ENCODE assay signal across 9 cellular contexts in the genomic region with DNA sequence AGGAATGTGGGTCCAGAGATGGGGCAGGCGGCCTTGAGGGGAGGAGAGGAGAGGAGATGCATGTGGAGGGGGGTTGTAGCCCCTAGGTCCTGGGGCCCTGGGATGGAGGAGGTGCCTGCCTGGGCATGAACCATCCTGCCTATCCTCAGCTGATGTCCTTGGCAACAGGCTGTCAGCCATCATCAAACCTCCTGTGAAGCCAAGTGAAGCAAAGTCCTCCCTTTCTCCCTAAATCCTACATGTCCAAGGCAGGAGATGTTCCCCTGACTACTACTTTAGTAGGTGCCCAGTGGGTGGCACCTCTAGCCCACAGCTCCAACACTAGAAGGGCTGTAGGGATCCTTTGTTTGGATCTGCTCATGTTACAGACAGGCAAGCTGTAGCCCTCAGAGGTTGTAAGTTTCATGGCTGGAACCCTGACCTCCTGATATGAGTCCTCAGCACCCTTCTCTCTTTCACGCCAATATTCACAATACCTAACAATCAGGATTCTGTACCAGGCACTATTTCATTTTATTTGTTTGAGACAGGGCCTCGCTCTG.
DNase-seq lines count a peak whose midpoint lies in the region; ATAC-seq, FAIRE-seq and TF ChIP-seq lines count a peak whose summit lies in the region.
"Had no signal": no experiment of that assay in that cellular context is flagged by ENCODE, and none has a peak within 500 bp of the region (broad histone marks: within the 10 kb centered on the region; RNA-seq: fewer than 3 reads in every experiment).

No MANE protein-coding gene starts in this region.

- no peak overlapping the region for H3K27ac Mint-ChIP-seq in Caco-2 (ENCODE audit: unreplicated experiment)

- no peaks in the 10 kb centered on the region for H3K27me3 ChIP-seq in Caco-2 (replicated peaks; ENCODE audit: control insufficient read depth, insufficient read depth, low read length)
- H3K27me3 ChIP-seq: upper lobe of left lung had no signal

- H3K9me3 Mint-ChIP-seq in Caco-2 (ENCODE audit: unreplicated experiment): no peaks in the 10 kb centered on the region

- H3K36me3 Mint-ChIP-seq in Caco-2 (ENCODE audit: insufficient read depth, unreplicated experiment): no peaks in the 10 kb centered on the region

- DNase-seq in D721Med (ENCODE audit: insufficient read length, low spot score) (no peak), LHCN-M2 (ENCODE audit: low read depth) (peak; percentile 80), astrocyte of the cerebellum (ENCODE audit: low read depth) (peak; percentile 39), left colon (no peak), NCI-H774 (lab: John Stamatoyannopoulos, UW) (no peak), Caco-2 (no peak)
- DNase-seq in NK-92 treated with Interleukin-12 subunit alpha and Interleukin-12 subunit beta, amount 100 ng/mL, for 24 hours (lab: John Stamatoyannopoulos, UW): no peak

- peaks cover 3% of the 10 kb centered on the region for H3K27me3 Mint-ChIP-seq in Caco-2 (ENCODE audit: insufficient read depth, unreplicated experiment)

- H3K36me3 ChIP-seq in Caco-2 (ENCODE audit: control insufficient read depth, insufficient read depth, low read length): no peaks in the 10 kb centered on the region
- H3K36me3 ChIP-seq: upper lobe of left lung had no signal

- ATAC-seq in left colon: peak; percentile 30
- no peak for ATAC-seq in HG03097 (IDR thresholded peaks at IDR 0.05; ENCODE audit: low FRiP score, unreplicated experiment)

- H3K4me3 ChIP-seq in astrocyte of the cerebellum (ENCODE audit: low read depth, low read length) (no peak overlapping the region), Caco-2 (ENCODE audit: low read depth, low read length) (no peak overlapping the region)
- H3K4me3 ChIP-seq: upper lobe of left lung had no signal

- no peaks in the 10 kb centered on the region for H3K4me1 ChIP-seq in Caco-2

- H3K9me3 ChIP-seq in Caco-2: no peaks in the 10 kb centered on the region
- H3K9me3 ChIP-seq: upper lobe of left lung had no signal

- FAIRE-seq in D721Med (lab: Jason Lieb, UNC): no peak

- no TSS peak for BruUV-seq in Caco-2 (replicated peaks; lab: Mats Ljungman, UMichigan)

- no peaks in the 10 kb centered on the region for H3K4me1 Mint-ChIP-seq in Caco-2 (ENCODE audit: low read depth, unreplicated experiment)

- POLR2A ChIA-PET in Caco-2 (lab: Charles Lee): no interaction called here

- in situ Hi-C loops in astrocyte of the cerebellum (cut with HindIII; ENCODE audit: low sequenced_read_pairs): no loop called here

- TF ChIP-seq CTCF in D721Med (IDR thresholded peaks at IDR 0.05; ENCODE audit: insufficient read depth, missing control alignments) (peak; percentile 35), astrocyte of the cerebellum (IDR thresholded peaks at IDR 0.05; ENCODE audit: low read depth, low read length, missing control alignments) (peak; percentile 44), Caco-2 (IDR thresholded peaks at IDR 0.05; ENCODE audit: insufficient read depth in 1 of 2, low read depth in 1 of 2, low read length in 1 of 2, severe bottlenecking in 1 of 2, unreplicated experiment in 1 of 2) (peak in 1 of 2 experiments; percentile 15)

- CTCF ChIA-PET in Caco-2 (lab: Charles Lee): interaction anchor here (0.6 to 2.0 kb wide), 2 partner anchors 284 to 697 kb away, joined by 3 to 9 read pairs; no protein-coding TSS in a partner anchor

- intact Hi-C loops in left colon (cut with DNase I, micrococcal nuclease) (loop anchor here in 1 of 2 donors (5.0 kb wide), 1 partner anchor 289 kb away; no protein-coding TSS in a partner anchor), Caco-2 (cut with micrococcal nuclease; ENCODE audit: unreplicated experiment) (loop anchor here (5.0 kb wide), 1 partner anchor 344 kb away; no protein-coding TSS in a partner anchor)

- H3K4me3 Mint-ChIP-seq in Caco-2 (ENCODE audit: unreplicated experiment): no peak overlapping the region

Comparison
In these comparisons a context has a peak if more than half of its experiments do, and no peak if none do; other contexts are left out.
1. DNase-seq: peak in LHCN-M2 (single experiment) and astrocyte of the cerebellum (single experiment); none in D721Med (single experiment), left colon (0 of 2), NCI-H774 (single experiment), Caco-2 (0 of 2) and NK-92 treated with Interleukin-12 subunit alpha and Interleukin-12 subunit beta, amount 100 ng/mL, for 24 hours (single experiment).